22 cellular contexts compared by ENCODE assay signal in genomic region chr1:29821605-29822004, GRCh38.
"Had no signal": no experiment of that assay in that cellular context is flagged by ENCODE, and none has a peak within 500 bp of the region (broad histone marks: within the 10 kb centered on the region; RNA-seq: fewer than 3 reads in every experiment).

No MANE protein-coding gene starts in this region.

- FAIRE-seq: frontal cortex, urothelium cell line had no signal

- DNase-seq: activated CD4-positive, alpha-beta memory T cell treated with anti-CD3 and anti-CD28 coated beads, Interleukin-2, amount 10 ng/mL, durations not matched to agents 7 days and 5 days; activated CD4-positive, alpha-beta T cell treated with anti-CD3 and anti-CD28 coated beads, Interleukin-2, amount 10 ng/mL, durations not matched to agents 24 days and 14 days; activated effector memory CD4-positive, alpha-beta T cell treated with Interleukin-2 at 50 U/mL for 16 hours; activated naive CD4-positive, alpha-beta T cell treated with anti-CD3 and anti-CD28 coated beads for 36 hours; activated naive CD8-positive, alpha-beta T cell treated with anti-CD3 and anti-CD28 coated beads, Interleukin-2, amount 10 ng/mL, durations not matched to agents 7 days and 5 days; activated T-cell treated with anti-CD3 and anti-CD28 coated beads, Interleukin-2, amount 50 U/mL, for 72 hours; amniotic stem cell; colonic mucosa; dorsolateral prefrontal cortex; effector memory CD8-positive, alpha-beta T cell; glutamatergic neuron; hippocampal formation; immature natural killer cell; kidney glomerular epithelial cell; left lung; naive thymus-derived CD4-positive, alpha-beta T cell; occipital lobe; right lobe of liver; stimulated activated CD4-positive, alpha-beta T cell treated with anti-CD3 and anti-CD28 coated beads, Interleukin-1b, Interleukin-23, amount 100 ng/mL, for 48 hours; stimulated activated naive CD8-positive, alpha-beta T cell treated with anti-CD3 and anti-CD28 coated beads, Interleukin-15, amount 100 ng/mL, for 72 hours had no signal
